15 cellular contexts compared by ENCODE assay signal in genomic region chr9:19162956-19163355, GRCh38. TPM values are rescaled to one million over a fixed set of nuclear protein-coding genes. Genes with fewer than 3 reads are reported as not detected.
DNase-seq lines count a peak whose midpoint lies in the region; ATAC-seq and TF ChIP-seq lines count a peak whose summit lies in the region.
"Had no signal": no experiment of that assay in that cellular context is flagged by ENCODE, and none has a peak within 500 bp of the region (broad histone marks: within the 10 kb centered on the region; RNA-seq: fewer than 3 reads in every experiment).

No MANE protein-coding gene starts in this region.

- no peak overlapping the region for H3K4me3 Mint-ChIP-seq in stimulated activated naive CD8-positive, alpha-beta T cell treated with anti-CD3 and anti-CD28 coated beads, Interleukin-15, amount 100 ng/mL, for 72 hours
- H3K4me3 Mint-ChIP-seq in CD4-positive, alpha-beta T cell: no peak overlapping the region

- POLR2A ChIA-PET in CD4-positive, alpha-beta T cell (lab: Charles Lee): no interaction called here

- no peaks in the 10 kb centered on the region for H3K9me3 ChIP-seq in adipocyte (ENCODE audit: control insufficient read depth, low read length)
- no peaks in the 10 kb centered on the region for H3K9me3 ChIP-seq in heart left ventricle
- no peaks in the 10 kb centered on the region for H3K9me3 ChIP-seq in spleen
- no peaks in the 10 kb centered on the region for H3K9me3 ChIP-seq in CD4-positive, alpha-beta T cell (ENCODE audit: control insufficient read depth, low read length)
- H3K9me3 ChIP-seq: esophagus squamous epithelium had no signal

- peaks cover 32% of the 10 kb centered on the region for H3K4me1 Mint-ChIP-seq in stimulated activated naive CD8-positive, alpha-beta T cell treated with anti-CD3 and anti-CD28 coated beads, Interleukin-15, amount 100 ng/mL, for 72 hours
- H3K4me1 Mint-ChIP-seq in CD4-positive, alpha-beta T cell (ENCODE audit: low read depth): peaks cover 15% of the 10 kb centered on the region

- TF ChIP-seq CTCF in heart left ventricle (IDR thresholded peaks at IDR 0.05): no peak
- TF ChIP-seq CTCF in spleen (IDR thresholded peaks at IDR 0.05 in 8 of 11, conservative IDR thresholded peaks at IDR 0.05 in 3 of 11): no peak
- TF ChIP-seq CTCF in CD4-positive, alpha-beta T cell (IDR thresholded peaks at IDR 0.05): no peak

- 63 to 75% (median 66%) methylated on average over 9 of the region's 9 CpGs for WGBS in heart left ventricle, 4 donors
- 64 to 87% (median 82%) methylated on average over 9 of the region's 9 CpGs for WGBS in spleen, 5 donors

- no peaks in the 10 kb centered on the region for H3K27me3 ChIP-seq in adipocyte (replicated peaks; ENCODE audit: control insufficient read depth, insufficient read depth, low read length)
- no peaks in the 10 kb centered on the region for H3K27me3 ChIP-seq in heart left ventricle
- H3K27me3 ChIP-seq in spleen (replicated peaks in 1 of 7): no peaks in the 10 kb centered on the region
- H3K27me3 ChIP-seq in CD4-positive, alpha-beta T cell (ENCODE audit: control insufficient read depth, insufficient read depth, low read length): no peaks in the 10 kb centered on the region
- H3K27me3 ChIP-seq: esophagus squamous epithelium had no signal

- no peak overlapping the region for H3K4me3 ChIP-seq in adipocyte (ENCODE audit: low read length)
- no peak overlapping the region for H3K4me3 ChIP-seq in heart left ventricle
- H3K4me3 ChIP-seq in spleen: no peak overlapping the region
- H3K4me3 ChIP-seq: esophagus squamous epithelium, lung had no signal

- no peak for TF ChIP-seq POLR2A in heart left ventricle (IDR thresholded peaks at IDR 0.05)
- TF ChIP-seq POLR2A in spleen (IDR thresholded peaks at IDR 0.05): no peak

- CTCF ChIA-PET in CD4-positive, alpha-beta T cell (lab: Charles Lee): interaction anchor here (0.7 to 1.9 kb wide), 2 partner anchors 9 to 16 kb away, joined by 3 to 4 read pairs; no protein-coding TSS in a partner anchor

- intact Hi-C loops in heart left ventricle (cut with DNase I): no loop called here
- intact Hi-C loops in spleen (cut with DNase I; ENCODE audit: low total_unique reads): no loop called here
- intact Hi-C loops in CD4-positive, alpha-beta T cell (cut with DNase I, micrococcal nuclease): no loop called here

- H3K36me3 Mint-ChIP-seq in CD4-positive, alpha-beta T cell (ENCODE audit: low read depth): no peaks in the 10 kb centered on the region

- H3K27ac Mint-ChIP-seq in stimulated activated naive CD8-positive, alpha-beta T cell treated with anti-CD3 and anti-CD28 coated beads, Interleukin-15, amount 100 ng/mL, for 72 hours: peak overlapping the region in 1 of 2 donors; percentile 12
- H3K27ac Mint-ChIP-seq in CD4-positive, alpha-beta T cell: no peak overlapping the region

- DNase-seq in HK-2 (ENCODE audit: unreplicated experiment): peak; percentile 30
- no peak for DNase-seq in adipocyte (ENCODE audit: low read depth)
- peak in 1 of 5 donors; percentile 64 for DNase-seq in heart left ventricle
- DNase-seq in spleen: peak; percentile 40
- DNase-seq in NAMALWA (ENCODE audit: low spot score): no peak
- no peak for DNase-seq in stimulated activated naive CD8-positive, alpha-beta T cell treated with anti-CD3 and anti-CD28 coated beads, Interleukin-15, amount 100 ng/mL, for 72 hours
- DNase-seq in CD4-positive, alpha-beta T cell: no peak
- DNase-seq: activated T-cell treated with anti-CD3 and anti-CD28 coated beads, Interleukin-2, amount 50 U/mL, for 1 hour; esophagus squamous epithelium; SHP77 treated with DMSO at 0.1 percent for 48 hours; stimulated activated naive CD8-positive, alpha-beta T cell treated with anti-CD3 and anti-CD28 coated beads, Interleukin-15, Interleukin-2, amounts not matched to agents 100 U/mL and 50 U/mL, for 24 hours; WERI-Rb-1 had no signal

- peaks cover 16% of the 10 kb centered on the region for H3K4me1 ChIP-seq in adipocyte (ENCODE audit: control insufficient read depth, insufficient read depth, low read length)
- peaks cover 3 to 39% (median 11%) of the 10 kb centered on the region in 12 donors for H3K4me1 ChIP-seq in heart left ventricle
- peaks cover 0 to 26% (median 15%) of the 10 kb centered on the region in 6 donors for H3K4me1 ChIP-seq in spleen
- H3K4me1 ChIP-seq: parathyroid adenoma had no signal

- ATAC-seq in heart left ventricle: peak in 3 of 4 donors; percentile 28 to 75 (median 72)
- ATAC-seq in stimulated activated naive CD8-positive, alpha-beta T cell treated with anti-CD3 and anti-CD28 coated beads, Interleukin-15, amount 100 ng/mL, for 72 hours: no peak
- ATAC-seq in GM21825 (IDR thresholded peaks at IDR 0.05; ENCODE audit: unreplicated experiment): no peak
- no peak for ATAC-seq in CD4-positive, alpha-beta T cell (ENCODE audit: poor library complexity)
- ATAC-seq: stimulated activated naive CD8-positive, alpha-beta T cell treated with anti-CD3 and anti-CD28 coated beads, Interleukin-15, Interleukin-2, amounts not matched to agents 100 U/mL and 50 U/mL, for 24 hours had no signal

- H3K9ac ChIP-seq in adipocyte (ENCODE audit: low read length): peak overlapping the region; percentile 68
- H3K9ac ChIP-seq: parathyroid adenoma had no signal

- peak overlapping the region in 3 of 12 donors; percentile 70 to 94 (median 82) for H3K27ac ChIP-seq in heart left ventricle
- peak overlapping the region in 3 of 8 donors; percentile 27 to 87 (median 87) for H3K27ac ChIP-seq in spleen
- H3K27ac ChIP-seq in CD4-positive, alpha-beta T cell (ENCODE audit: low read depth, low read length): no peak overlapping the region
- H3K27ac ChIP-seq: WERI-Rb-1 had no signal

- H3K36me3 ChIP-seq in adipocyte (ENCODE audit: control insufficient read depth, insufficient read depth, low read length, severe bottlenecking) (no peaks in the 10 kb centered on the region), heart left ventricle (no peaks in the 10 kb centered on the region), spleen (no peaks in the 10 kb centered on the region)
- H3K36me3 ChIP-seq: esophagus squamous epithelium, WERI-Rb-1 had no signal

- H3K9me3 Mint-ChIP-seq in stimulated activated naive CD8-positive, alpha-beta T cell treated with anti-CD3 and anti-CD28 coated beads, Interleukin-15, amount 100 ng/mL, for 72 hours: no peaks in the 10 kb centered on the region
- no peaks in the 10 kb centered on the region for H3K9me3 Mint-ChIP-seq in CD4-positive, alpha-beta T cell

- no peaks in the 10 kb centered on the region for H3K27me3 Mint-ChIP-seq in stimulated activated naive CD8-positive, alpha-beta T cell treated with anti-CD3 and anti-CD28 coated beads, Interleukin-15, amount 100 ng/mL, for 72 hours
- no peaks in the 10 kb centered on the region for H3K27me3 Mint-ChIP-seq in CD4-positive, alpha-beta T cell

RNA-seq across cellular contexts. Expression of gene PLIN2, which starts 35.7 kb away (rescaled TPM):
- total RNA-seq in heart left ventricle (100 to 1,000 TPM in 5 of 9 donors, 10 to 100 TPM in 4; 42.4 to 538 (median 115) TPM), spleen (100 to 1,000 TPM in 1 of 7 donors, 10 to 100 TPM in 6; 46.2 to 105 (median 64.2) TPM)
- polyA plus RNA-seq in heart left ventricle (100 to 1,000 TPM in 1 of 2 donors, 10 to 100 TPM in 1; 57.8 to 557 TPM), spleen (10 to 100 TPM; 18.4 to 47.5 (median 46.4) TPM)
- total RNA-seq in CD4-positive, alpha-beta T cell: 10 to 100 TPM; 68.8 to 70.7 TPM

Comparison
In these comparisons a context has a peak if more than half of its experiments do, and no peak if none do; other contexts are left out.
1. DNase-seq: peak in HK-2 (single experiment) and spleen (single experiment); none in adipocyte (single experiment), NAMALWA (single experiment), stimulated activated naive CD8-positive, alpha-beta T cell treated with anti-CD3 and anti-CD28 coated beads, Interleukin-15, amount 100 ng/mL, for 72 hours (0 of 2) and CD4-positive, alpha-beta T cell (0 of 10).
2. ATAC-seq: peak in heart left ventricle (3 of 4); none in stimulated activated naive CD8-positive, alpha-beta T cell treated with anti-CD3 and anti-CD28 coated beads, Interleukin-15, amount 100 ng/mL, for 72 hours (single experiment), GM21825 (single experiment) and CD4-positive, alpha-beta T cell (single experiment).